26 cellular contexts compared by ENCODE assay signal in genomic region chr13:110278859-110279258, GRCh38. TPM values are rescaled to one million over a fixed set of nuclear protein-coding genes. Genes with fewer than 3 reads are reported as not detected.
"Had no signal": no experiment of that assay in that cellular context is flagged by ENCODE, and none has a peak within 500 bp of the region (broad histone marks: within the 10 kb centered on the region; RNA-seq: fewer than 3 reads in every experiment).

No MANE protein-coding gene starts in this region.

- H3K27ac ChIP-seq: Peyer's patch, RWPE1, SJCRH30, VCaP had no signal

- H3K4me1 ChIP-seq: SJCRH30 had no signal

- H3K36me3 ChIP-seq: Peyer's patch had no signal

- H3K9ac ChIP-seq: SK-N-SH had no signal

- H3K4me3 ChIP-seq: Peyer's patch, SJCRH30 had no signal

- H3K4me1 Mint-ChIP-seq: IgD-negative memory B cell had no signal

- H3K27ac Mint-ChIP-seq: activated CD8-positive, alpha-beta T cell treated with anti-CD3 and anti-CD28 coated beads, Interleukin-2, amount 10 ng/mL, durations not matched to agents 7 days and 5 days; activated naive CD4-positive, alpha-beta T cell treated with anti-CD3 and anti-CD28 coated beads, Interleukin-2, amount 50 U/mL, for 72 hours; activated naive CD8-positive, alpha-beta T cell treated with anti-CD3 and anti-CD28 coated beads, Interleukin-2, amount 50 U/mL, for 24 hours; brain had no signal

- H3K9me3 Mint-ChIP-seq: activated naive CD8-positive, alpha-beta T cell treated with anti-CD3 and anti-CD28 coated beads, Interleukin-2, amount 50 U/mL, for 24 hours; activated T-cell treated with anti-CD3 and anti-CD28 coated beads, Interleukin-2, amount 50 U/mL, for 4 hours had no signal

- H3K27me3 Mint-ChIP-seq: brain, IgD-negative memory B cell had no signal

- H3K27me3 ChIP-seq: Peyer's patch, SJCRH30 had no signal

- DNase-seq: activated CD4-positive, alpha-beta T cell treated with anti-CD3 and anti-CD28 coated beads for 4 hours; activated CD8-positive, alpha-beta T cell treated with anti-CD3 and anti-CD28 coated beads, Interleukin-2, amount 10 ng/mL, durations not matched to agents 7 days and 5 days; activated effector memory CD4-positive, alpha-beta T cell treated with anti-CD3 and anti-CD28 coated beads, Interleukin-2, amount 50 U/mL, for 16 hours; activated naive CD4-positive, alpha-beta T cell treated with Interleukin-2 at 50 U/mL for 16 hours; activated naive CD8-positive, alpha-beta T cell treated with anti-CD3 and anti-CD28 coated beads, Interleukin-2, amount 50 U/mL, for 24 hours; activated T-cell treated with anti-CD3 and anti-CD28 coated beads, Interleukin-2, amount 50 U/mL, for 4 hours; amygdala; KG1; MV-4-11; NCI-H1092 treated with DMSO at 0.1 percent for 48 hours; NCI-H1417 treated with DMSO at 0.1 percent for 48 hours; NCI-H1694 treated with DMSO at 0.1 percent for 48 hours; NCI-H2029 treated with DMSO at 0.1 percent for 48 hours; NCI-H524; Right ventricle myocardium superior; SJCRH30; SK-N-SH; T-helper 1 cell had no signal

- H3K4me3 Mint-ChIP-seq: activated CD8-positive, alpha-beta T cell treated with anti-CD3 and anti-CD28 coated beads, Interleukin-2, amount 10 ng/mL, durations not matched to agents 7 days and 5 days; activated naive CD8-positive, alpha-beta T cell treated with anti-CD3 and anti-CD28 coated beads, Interleukin-2, amount 50 U/mL, for 24 hours; activated T-cell treated with anti-CD3 and anti-CD28 coated beads, Interleukin-2, amount 50 U/mL, for 4 hours; brain; IgD-negative memory B cell had no signal

- H3K9me3 ChIP-seq: Peyer's patch, SK-N-SH had no signal

- H3K36me3 Mint-ChIP-seq: IgD-negative memory B cell had no signal

- FAIRE-seq: astrocyte had no signal

RNA-seq across cellular contexts. Expression of gene COL4A1, which starts 28.1 kb away (rescaled TPM):
- total RNA-seq: activated CD8-positive, alpha-beta T cell treated with anti-CD3 and anti-CD28 coated beads, Interleukin-2, amount 10 ng/mL, durations not matched to agents 7 days and 5 days; T-helper 2 cell treated with Interferon-gamma antibody and Interleukin-4, amounts not matched to agents 100 ng/mL and 5 ng/mL, for 36 hours had no signal

RNA-seq across cellular contexts. Expression of gene COL4A2, which starts 28.2 kb away (rescaled TPM):
- total RNA-seq: activated CD8-positive, alpha-beta T cell treated with anti-CD3 and anti-CD28 coated beads, Interleukin-2, amount 10 ng/mL, durations not matched to agents 7 days and 5 days; T-helper 2 cell treated with Interferon-gamma antibody and Interleukin-4, amounts not matched to agents 100 ng/mL and 5 ng/mL, for 36 hours had no signal
